10 cellular contexts compared by ENCODE assay signal in genomic region chr10:62853710-62854109, GRCh38. TPM values are rescaled to one million over a fixed set of nuclear protein-coding genes. Genes with fewer than 3 reads are reported as not detected.
DNase-seq lines count a peak whose midpoint lies in the region; ATAC-seq and TF ChIP-seq lines count a peak whose summit lies in the region.
"Had no signal": no experiment of that assay in that cellular context is flagged by ENCODE, and none has a peak within 500 bp of the region (broad histone marks: within the 10 kb centered on the region; RNA-seq: fewer than 3 reads in every experiment).

No MANE protein-coding gene starts in this region.

- no peaks in the 10 kb centered on the region for H3K36me3 ChIP-seq in heart left ventricle

- intact Hi-C loops in CD14-positive monocyte (cut with micrococcal nuclease), result no loop called here
- intact Hi-C loops in heart left ventricle (cut with DNase I), result no loop called here

- H3K4me1 ChIP-seq in heart left ventricle, result peaks cover 0 to 32% (median 0%) of the 10 kb centered on the region in 12 donors

- H3K27me3 Mint-ChIP-seq in CD14-positive monocyte (ENCODE audit: low read depth in 3 of 3), result peaks cover 0 to 2% (median 2%) of the 10 kb centered on the region in 3 donors

- ATAC-seq in GM19397 (IDR thresholded peaks at IDR 0.05; ENCODE audit: unreplicated experiment) (peak; percentile 20), heart left ventricle (no peak), GM18867 (IDR thresholded peaks at IDR 0.05; ENCODE audit: unreplicated experiment) (no peak)

- H3K4me1 Mint-ChIP-seq in CD14-positive monocyte, result peaks cover 47% of the 10 kb centered on the region

- TF ChIP-seq POLR2A in heart left ventricle (IDR thresholded peaks at IDR 0.05), result no peak

- H3K27ac ChIP-seq in heart left ventricle, result peak overlapping the region in 1 of 12 donors; percentile 40

- H3K27me3 ChIP-seq in heart left ventricle, result no peaks in the 10 kb centered on the region

- H3K4me3 ChIP-seq in heart left ventricle, result no peak overlapping the region

- peak overlapping the region in 6 of 7 donors; percentile 3 to 82 (median 56) for H3K27ac Mint-ChIP-seq in CD14-positive monocyte

- peaks cover 0 to 7% (median 0%) of the 10 kb centered on the region in 7 donors for H3K9me3 Mint-ChIP-seq in CD14-positive monocyte

- no peaks in the 10 kb centered on the region for H3K36me3 Mint-ChIP-seq in CD14-positive monocyte

- DNase-seq in CD14-positive monocyte (ENCODE audit: low spot score) (peak; percentile 53), iPS-NIHi7 (ENCODE audit: extremely low spot score) (peak; percentile 22), amygdala (lab: John Stamatoyannopoulos, UW) (no peak), heart left ventricle (no peak), RPMI8226 (no peak)
- DNase-seq: mesendoderm, NCI-H2107 had no signal

- peak overlapping the region; percentile 9 to 56 for H3K4me3 Mint-ChIP-seq in CD14-positive monocyte

- 76 to 85% (median 78%) methylated on average over 5 of the region's 5 CpGs for WGBS in heart left ventricle, 4 donors

- H3K9me3 ChIP-seq in heart left ventricle, result no peaks in the 10 kb centered on the region

- TF ChIP-seq CTCF in CD14-positive monocyte (IDR thresholded peaks at IDR 0.05) (no peak), heart left ventricle (IDR thresholded peaks at IDR 0.05) (no peak)

TF ChIP-seq in PFSK-1, 5 proteins besides CTCF, POLR2A, EP300 and RAD21:
- TF ChIP-seq TAF1 (IDR thresholded peaks at IDR 0.05; ENCODE audit: borderline replicate concordance, insufficient read depth, low read length), result no peak
- TF ChIP-seq FOXP2 (optimal IDR thresholded peaks at IDR 0.05; ENCODE audit: borderline replicate concordance, extremely low read depth, extremely low read length, insufficient read depth), result peak; percentile 69

RNA-seq across cellular contexts. Expression of gene EGR2, which starts 37.5 kb away (rescaled TPM):
- 10 to 100 TPM; 10.3 to 54.9 TPM for polyA plus RNA-seq in CD14-positive monocyte
- 0.33 TPM for polyA plus RNA-seq in PFSK-1 (2012; ENCODE audit: insufficient read length, low read depth)
- 1 to 10 TPM in 7 of 9 donors, under 1 TPM in 2; 0.37 to 8.5 (median 1.9) TPM for total RNA-seq in heart left ventricle
- 1 to 10 TPM; 1.4 to 1.8 TPM for polyA plus RNA-seq in heart left ventricle

RNA-seq across cellular contexts. Expression of gene ADO, which starts 49.2 kb away (rescaled TPM):
- 1 to 10 TPM; 6.2 to 7.0 TPM for polyA plus RNA-seq in CD14-positive monocyte
- 27.7 TPM for polyA plus RNA-seq in PFSK-1 (2012; ENCODE audit: insufficient read length, low read depth)
- total RNA-seq in heart left ventricle, result 10 to 100 TPM; 18.3 to 35.5 (median 19.7) TPM
- 10 to 100 TPM in 1 of 2 donors, 1 to 10 TPM in 1; 7.6 to 24.6 TPM for polyA plus RNA-seq in heart left ventricle

Comparison
In these comparisons a context has a peak if more than half of its experiments do, and no peak if none do; other contexts are left out.
1. DNase-seq: peak in CD14-positive monocyte (single experiment) and iPS-NIHi7 (single experiment); none in amygdala (0 of 56), heart left ventricle (0 of 5) and RPMI8226 (single experiment).
2. RNA of gene EGR2, which starts 37.5 kb away (polyA plus RNA-seq): 10.3 to 54.9 TPM in CD14-positive monocyte; 1.4 to 1.8 TPM in heart left ventricle; every median in the first group is over 4 times any median in the second.